Comparison of ENCODE assay signal across 8 cellular contexts in genomic region chr5:119397518-119398380, GRCh38.
DNase-seq lines count a peak whose midpoint lies in the region; ATAC-seq, FAIRE-seq and TF ChIP-seq lines count a peak whose summit lies in the region.

No MANE protein-coding gene starts in this region.

- no peak for TF ChIP-seq CTCF in fibroblast of pulmonary artery (IDR thresholded peaks at IDR 0.05; ENCODE audit: low read length, missing control alignments)

- peak; percentile 66 for DNase-seq in activated effector memory CD4-positive, alpha-beta T cell treated with anti-CD3 and anti-CD28 coated beads, Interleukin-2, amount 50 U/mL, for 16 hours
- no peak for DNase-seq in activated effector memory CD4-positive, alpha-beta T cell treated with Interleukin-2 at 50 U/mL for 16 hours
- DNase-seq in RCC 7860 (ENCODE audit: low spot score) = peak; percentile 77
- peak; percentile 83 for DNase-seq in fibroblast of pulmonary artery (ENCODE audit: low read depth)
- no peak for DNase-seq in NCI-H2196 (lab: John Stamatoyannopoulos, UW; ENCODE audit: unreplicated experiment)
- DNase-seq in anterior cingulate cortex (lab: John Stamatoyannopoulos, UW) = no peak
- DNase-seq in NCI-H2196 treated with DMSO at 0.1 percent for 48 hours (lab: John Stamatoyannopoulos, UW; ENCODE audit: unreplicated experiment) = no peak

- peak overlapping the region; percentile 34 for H3K4me3 ChIP-seq in fibroblast of pulmonary artery (replicated peaks; ENCODE audit: low read depth, low read length)

- peak; percentile 65 for ATAC-seq in HG02759 (IDR thresholded peaks at IDR 0.05; ENCODE audit: unreplicated experiment)

- FAIRE-seq in RCC 7860 (lab: Jason Lieb, UNC) = peak; percentile 85

Comparison
In these comparisons a context has a peak if more than half of its experiments do, and no peak if none do; other contexts are left out.
1. DNase-seq: peak in activated effector memory CD4-positive, alpha-beta T cell treated with anti-CD3 and anti-CD28 coated beads, Interleukin-2, amount 50 U/mL, for 16 hours (single experiment), RCC 7860 (single experiment) and fibroblast of pulmonary artery (single experiment); none in activated effector memory CD4-positive, alpha-beta T cell treated with Interleukin-2 at 50 U/mL for 16 hours (single experiment), NCI-H2196 (single experiment), anterior cingulate cortex (0 of 58) and NCI-H2196 treated with DMSO at 0.1 percent for 48 hours (single experiment).